ENCODE assay signal across 11 cellular contexts in the genomic region with DNA sequence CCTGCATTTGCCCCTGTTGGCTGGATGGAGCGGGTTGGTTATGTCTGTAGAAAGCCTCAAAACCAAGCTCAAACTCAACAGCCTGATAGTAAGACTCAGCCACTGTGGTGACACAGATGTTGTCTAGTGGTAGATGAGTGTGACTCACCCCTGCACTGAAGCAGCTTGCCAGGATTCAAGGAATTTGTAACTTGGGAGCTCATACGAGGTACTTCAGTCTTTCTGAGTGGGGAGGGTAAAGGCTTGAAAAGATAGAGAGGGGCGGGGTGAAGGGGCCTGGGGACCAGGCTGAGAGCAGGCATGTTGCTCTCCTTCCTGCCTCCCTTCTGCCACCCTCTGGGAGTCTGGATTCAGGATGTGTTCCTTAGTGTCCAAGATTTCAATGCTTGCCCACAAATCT. TPM values are rescaled to one million over a fixed set of nuclear protein-coding genes. Genes with fewer than 3 reads are reported as not detected.
DNase-seq lines count a peak whose midpoint lies in the region; ATAC-seq and TF ChIP-seq lines count a peak whose summit lies in the region.
"Had no signal": no experiment of that assay in that cellular context is flagged by ENCODE, and none has a peak within 500 bp of the region (broad histone marks: within the 10 kb centered on the region; RNA-seq: fewer than 3 reads in every experiment).

No MANE protein-coding gene starts in this region.

- WGBS in gastroesophageal sphincter (ENCODE audit: low coverage in 1 of 2), 2 donors, result 20 to 25% methylated on average over 2 of the region's 3 CpGs

- TF ChIP-seq CTCF in GM23338 (conservative IDR thresholded peaks at IDR 0.05; ENCODE audit: low read depth in 2 of 2), result no peak
- TF ChIP-seq CTCF in RWPE2 (IDR thresholded peaks at IDR 0.05; ENCODE audit: poor library complexity, severe bottlenecking), result no peak
- peak in 2 of 4 experiments; percentile 8 to 13 for TF ChIP-seq CTCF in gastroesophageal sphincter (IDR thresholded peaks at IDR 0.05)

- H3K9me3 Mint-ChIP-seq in GM23338, result no peaks in the 10 kb centered on the region
- peaks cover 9% of the 10 kb centered on the region for H3K9me3 Mint-ChIP-seq in activated naive CD8-positive, alpha-beta T cell treated with anti-CD3 and anti-CD28 coated beads for 36 hours

- H3F3A ChIP-seq in GM23338 (replicated peaks; ENCODE audit: low read depth), result no peaks in the 10 kb centered on the region

- H3K36me3 ChIP-seq in GM23338 (ENCODE audit: insufficient read depth) (no peaks in the 10 kb centered on the region), RWPE2 (ENCODE audit: low read depth) (no peaks in the 10 kb centered on the region), gastroesophageal sphincter (peaks cover 0 to 30% of the 10 kb centered on the region in 2 donors)
- H3K36me3 ChIP-seq: right lobe of liver had no signal

- H3K4me2 ChIP-seq in GM23338, result no peak overlapping the region

- ATAC-seq in GM23338 (peak; percentile 46), RWPE2 (ENCODE audit: low read depth) (peak; percentile 86), gastroesophageal sphincter (peak; percentile 75), sciatic nerve (peak; percentile 64), HG03095 (IDR thresholded peaks at IDR 0.05; ENCODE audit: unreplicated experiment) (no peak)
- ATAC-seq: activated CD8-positive, alpha-beta T cell treated with anti-CD3 and anti-CD28 coated beads for 36 hours had no signal

- H3K4me3 ChIP-seq in GM23338, result no peak overlapping the region
- H3K4me3 ChIP-seq in RWPE2 (ENCODE audit: severe bottlenecking), result no peak overlapping the region
- no peak overlapping the region for H3K4me3 ChIP-seq in gastroesophageal sphincter
- H3K4me3 ChIP-seq: right lobe of liver had no signal

- H3K27ac ChIP-seq in GM23338 (ENCODE audit: low read depth), result no peak overlapping the region
- H3K27ac ChIP-seq in RWPE2 (ENCODE audit: poor library complexity, severe bottlenecking), result no peak overlapping the region
- peak overlapping the region in 3 of 4 donors; percentile 69 to 77 (median 74) for H3K27ac ChIP-seq in gastroesophageal sphincter
- H3K27ac ChIP-seq: right lobe of liver had no signal

- no peak overlapping the region for H3K4me3 Mint-ChIP-seq in GM23338
- no peak overlapping the region for H3K4me3 Mint-ChIP-seq in activated naive CD8-positive, alpha-beta T cell treated with anti-CD3 and anti-CD28 coated beads for 36 hours
- H3K4me3 Mint-ChIP-seq: activated CD8-positive, alpha-beta T cell treated with anti-CD3 and anti-CD28 coated beads for 36 hours had no signal

- peaks cover 18% of the 10 kb centered on the region for H3K4me1 Mint-ChIP-seq in GM23338
- H3K4me1 Mint-ChIP-seq in activated naive CD8-positive, alpha-beta T cell treated with anti-CD3 and anti-CD28 coated beads for 36 hours, result no peaks in the 10 kb centered on the region

- no peaks in the 10 kb centered on the region for H3K27me3 Mint-ChIP-seq in GM23338 (ENCODE audit: insufficient read depth, low read depth, poor library complexity)
- H3K27me3 Mint-ChIP-seq in activated naive CD8-positive, alpha-beta T cell treated with anti-CD3 and anti-CD28 coated beads for 36 hours, result no peaks in the 10 kb centered on the region
- H3K27me3 Mint-ChIP-seq: activated CD8-positive, alpha-beta T cell treated with anti-CD3 and anti-CD28 coated beads for 36 hours had no signal

- H3K9me2 ChIP-seq in GM23338 (ENCODE audit: insufficient read depth), result no peaks in the 10 kb centered on the region

- H3K27me3 ChIP-seq in GM23338 (ENCODE audit: insufficient read depth) (no peaks in the 10 kb centered on the region), RWPE2 (ENCODE audit: insufficient read depth, poor library complexity, severe bottlenecking) (peaks cover 5% of the 10 kb centered on the region), gastroesophageal sphincter (no peaks in the 10 kb centered on the region)
- H3K27me3 ChIP-seq: right lobe of liver had no signal

- no peaks in the 10 kb centered on the region for H3K79me2 ChIP-seq in GM23338 (replicated peaks; ENCODE audit: insufficient read depth)

- no peak for TF ChIP-seq POLR2A in gastroesophageal sphincter (IDR thresholded peaks at IDR 0.05)

- H3K36me3 Mint-ChIP-seq in GM23338 (ENCODE audit: low read depth), result no peaks in the 10 kb centered on the region; the same call in 2 of the 3 replicates
- H3K36me3 Mint-ChIP-seq in activated naive CD8-positive, alpha-beta T cell treated with anti-CD3 and anti-CD28 coated beads for 36 hours, result peaks cover 2% of the 10 kb centered on the region

- no peaks in the 10 kb centered on the region for H4K20me1 ChIP-seq in GM23338 (replicated peaks; ENCODE audit: insufficient read depth)

- no peak overlapping the region for H3K27ac Mint-ChIP-seq in GM23338
- no peak overlapping the region for H3K27ac Mint-ChIP-seq in activated naive CD8-positive, alpha-beta T cell treated with anti-CD3 and anti-CD28 coated beads for 36 hours
- H3K27ac Mint-ChIP-seq: activated CD8-positive, alpha-beta T cell treated with anti-CD3 and anti-CD28 coated beads for 36 hours had no signal

- intact Hi-C loops in sciatic nerve (cut with DNase I), result no loop called here

- H3K4me1 ChIP-seq in GM23338 (ENCODE audit: insufficient read depth) (no peaks in the 10 kb centered on the region), RWPE2 (ENCODE audit: insufficient read depth, poor library complexity, severe bottlenecking) (no peaks in the 10 kb centered on the region), gastroesophageal sphincter (peaks cover 0 to 66% (median 41%) of the 10 kb centered on the region in 3 donors)

- H2AFZ ChIP-seq in GM23338, result no peak overlapping the region

- DNase-seq in GM23338 (ENCODE audit: low spot score), result no peak
- no peak for DNase-seq in RWPE2 (ENCODE audit: low spot score)
- no peak for DNase-seq in sciatic nerve (ENCODE audit: low spot score)
- DNase-seq in NCI-H1930 (lab: John Stamatoyannopoulos, UW), result no peak
- no peak for DNase-seq in iPS-NIHi11 (ENCODE audit: low spot score)
- DNase-seq in activated naive CD8-positive, alpha-beta T cell treated with anti-CD3 and anti-CD28 coated beads for 36 hours, result no peak
- DNase-seq: activated CD8-positive, alpha-beta T cell treated with anti-CD3 and anti-CD28 coated beads for 36 hours; NCI-H2029 treated with DMSO at 0.1 percent for 48 hours; right lobe of liver had no signal

- H3K9me3 ChIP-seq in RWPE2 (ENCODE audit: severe bottlenecking) (no peaks in the 10 kb centered on the region), gastroesophageal sphincter (no peaks in the 10 kb centered on the region)
- H3K9me3 ChIP-seq: right lobe of liver had no signal

- no peak for TF ChIP-seq EP300 in gastroesophageal sphincter (IDR thresholded peaks at IDR 0.05)

TF ChIP-seq in GM23338, 12 proteins besides CTCF, POLR2A, EP300 and RAD21 (continues in another document):
- TF ChIP-seq JUNB (IDR thresholded peaks at IDR 0.05; ENCODE audit: unreplicated experiment) (no peak), ZNF114 (CRISPR knock-in tag; IDR thresholded peaks at IDR 0.05) (no peak), EZH2phosphoT487 (IDR thresholded peaks at IDR 0.05; ENCODE audit: unreplicated experiment) (no peak), NANOG (IDR thresholded peaks at IDR 0.05; ENCODE audit: borderline replicate concordance) (no peak), ZNF331 (CRISPR knock-in tag; IDR thresholded peaks at IDR 0.05; ENCODE audit: low read depth) (no peak), EZH2 (IDR thresholded peaks at IDR 0.05; ENCODE audit: low read depth, unreplicated experiment) (no peak), STAT1 (IDR thresholded peaks at IDR 0.05; ENCODE audit: unreplicated experiment) (no peak), CREB1 (CRISPR knock-in tag; IDR thresholded peaks at IDR 0.05; ENCODE audit: low read depth) (no peak), POLR2AphosphoS5 (IDR thresholded peaks at IDR 0.05; ENCODE audit: low read depth) (no peak)
- TF ChIP-seq, protein P1, sequence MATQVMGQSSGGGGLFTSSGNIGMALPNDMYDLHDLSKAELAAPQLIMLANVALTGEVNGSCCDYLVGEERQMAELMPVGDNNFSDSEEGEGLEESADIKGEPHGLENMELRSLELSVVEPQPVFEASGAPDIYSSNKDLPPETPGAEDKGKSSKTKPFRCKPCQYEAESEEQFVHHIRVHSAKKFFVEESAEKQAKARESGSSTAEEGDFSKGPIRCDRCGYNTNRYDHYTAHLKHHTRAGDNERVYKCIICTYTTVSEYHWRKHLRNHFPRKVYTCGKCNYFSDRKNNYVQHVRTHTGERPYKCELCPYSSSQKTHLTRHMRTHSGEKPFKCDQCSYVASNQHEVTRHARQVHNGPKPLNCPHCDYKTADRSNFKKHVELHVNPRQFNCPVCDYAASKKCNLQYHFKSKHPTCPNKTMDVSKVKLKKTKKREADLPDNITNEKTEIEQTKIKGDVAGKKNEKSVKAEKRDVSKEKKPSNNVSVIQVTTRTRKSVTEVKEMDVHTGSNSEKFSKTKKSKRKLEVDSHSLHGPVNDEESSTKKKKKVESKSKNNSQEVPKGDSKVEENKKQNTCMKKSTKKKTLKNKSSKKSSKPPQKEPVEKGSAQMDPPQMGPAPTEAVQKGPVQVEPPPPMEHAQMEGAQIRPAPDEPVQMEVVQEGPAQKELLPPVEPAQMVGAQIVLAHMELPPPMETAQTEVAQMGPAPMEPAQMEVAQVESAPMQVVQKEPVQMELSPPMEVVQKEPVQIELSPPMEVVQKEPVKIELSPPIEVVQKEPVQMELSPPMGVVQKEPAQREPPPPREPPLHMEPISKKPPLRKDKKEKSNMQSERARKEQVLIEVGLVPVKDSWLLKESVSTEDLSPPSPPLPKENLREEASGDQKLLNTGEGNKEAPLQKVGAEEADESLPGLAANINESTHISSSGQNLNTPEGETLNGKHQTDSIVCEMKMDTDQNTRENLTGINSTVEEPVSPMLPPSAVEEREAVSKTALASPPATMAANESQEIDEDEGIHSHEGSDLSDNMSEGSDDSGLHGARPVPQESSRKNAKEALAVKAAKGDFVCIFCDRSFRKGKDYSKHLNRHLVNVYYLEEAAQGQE (IDR thresholded peaks at IDR 0.05; ENCODE audit: unreplicated experiment), result no peak
- TF ChIP-seq, protein P2, sequence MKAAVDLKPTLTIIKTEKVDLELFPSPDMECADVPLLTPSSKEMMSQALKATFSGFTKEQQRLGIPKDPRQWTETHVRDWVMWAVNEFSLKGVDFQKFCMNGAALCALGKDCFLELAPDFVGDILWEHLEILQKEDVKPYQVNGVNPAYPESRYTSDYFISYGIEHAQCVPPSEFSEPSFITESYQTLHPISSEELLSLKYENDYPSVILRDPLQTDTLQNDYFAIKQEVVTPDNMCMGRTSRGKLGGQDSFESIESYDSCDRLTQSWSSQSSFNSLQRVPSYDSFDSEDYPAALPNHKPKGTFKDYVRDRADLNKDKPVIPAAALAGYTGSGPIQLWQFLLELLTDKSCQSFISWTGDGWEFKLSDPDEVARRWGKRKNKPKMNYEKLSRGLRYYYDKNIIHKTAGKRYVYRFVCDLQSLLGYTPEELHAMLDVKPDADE (IDR thresholded peaks at IDR 0.05), result no peak

RNA-seq across cellular contexts. Expression of a gene that starts 22.9 kb away (rescaled TPM):
- total RNA-seq in GM23338 (2014; rRNA removed; shearing (Covaris generic)), result 0.28 TPM in 1 of 2 replicates, not detected in the other
- not detected in 2 replicates for polyA plus RNA-seq in GM23338 (2016; fragmentation: Nextera tagmentation; extraction: Ambion mirVana)
- 100 to 1,000 TPM; 439 to 589 (median 503) TPM for total RNA-seq in gastroesophageal sphincter
- 864 TPM for total RNA-seq in sciatic nerve
- total RNA-seq in activated naive CD8-positive, alpha-beta T cell treated with anti-CD3 and anti-CD28 coated beads for 36 hours, result under 1 TPM; 0.10 TPM

Comparison
In these comparisons a context has a peak if more than half of its experiments do, and no peak if none do; other contexts are left out.
1. H3K27ac ChIP-seq: peak in gastroesophageal sphincter (3 of 4); none in GM23338 (single experiment) and RWPE2 (single experiment).
2. RNA of a gene that starts 22.9 kb away (total RNA-seq): 864 TPM in sciatic nerve (single experiment) and 439 to 589 TPM in gastroesophageal sphincter; 0.28 TPM in GM23338 and 0.10 TPM in activated naive CD8-positive, alpha-beta T cell treated with anti-CD3 and anti-CD28 coated beads for 36 hours; every median in the first group is over 100 times any median in the second.